8 cellular contexts compared by ENCODE assay signal in the genomic region with DNA sequence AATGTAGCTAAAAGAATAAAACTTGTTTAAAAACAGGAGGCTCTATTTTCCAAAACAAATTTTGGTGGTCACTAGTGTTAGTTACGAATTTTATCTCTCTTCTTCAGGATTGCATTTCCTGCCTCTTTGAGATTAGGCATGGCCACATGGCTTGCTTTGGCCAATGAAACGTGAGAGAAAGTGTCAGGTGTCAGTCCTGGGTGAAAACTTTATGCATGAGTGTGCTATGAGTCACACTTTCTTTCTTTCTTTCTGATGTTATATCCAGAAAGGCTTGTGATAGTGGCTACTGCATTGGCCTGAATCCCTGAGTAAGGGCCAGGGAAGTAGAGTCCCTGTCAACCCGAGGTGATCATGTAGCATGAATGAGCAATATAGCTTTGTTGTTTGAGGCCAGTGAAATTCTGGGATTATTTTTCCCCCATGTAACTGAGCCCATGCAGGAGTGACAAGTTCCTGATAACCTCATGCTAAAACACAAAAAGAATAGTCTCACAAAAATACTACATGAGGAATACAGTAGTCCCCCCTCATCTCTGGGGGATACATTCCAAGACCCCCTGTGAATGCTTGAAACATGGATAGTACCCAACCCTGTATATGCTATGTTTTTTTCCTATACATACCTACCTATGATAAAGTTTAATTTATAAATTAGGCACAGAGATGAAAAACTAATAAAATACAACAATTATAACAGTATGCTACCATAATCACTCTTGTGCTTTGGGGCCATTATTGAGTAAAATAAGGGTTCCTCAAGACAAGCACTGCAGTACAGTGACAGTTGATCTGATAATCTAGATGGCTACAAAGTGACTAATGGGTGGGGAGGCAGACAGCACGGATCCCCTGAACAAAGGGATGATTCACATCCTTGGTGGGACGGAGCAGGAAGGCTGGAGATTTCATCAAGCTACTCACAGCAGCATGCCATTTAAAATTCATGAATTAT.
DNase-seq lines count a peak whose midpoint lies in the region; ATAC-seq lines count a peak whose summit lies in the region.

No MANE protein-coding gene starts in this region.

- peak; percentile 67 for ATAC-seq in GM21529 (IDR thresholded peaks at IDR 0.05; ENCODE audit: unreplicated experiment)
- ATAC-seq in activated T-helper 17 cell treated with anti-CD3 and anti-CD28 coated beads, Interleukin-2, amount 50 U/mL, for 72 hours (replicated peaks), result peak; percentile 99
- ATAC-seq in HG03139 (IDR thresholded peaks at IDR 0.05; ENCODE audit: unreplicated experiment), result no peak

- H3K27me3 Mint-ChIP-seq in activated T-helper 17 cell treated with anti-CD3 and anti-CD28 coated beads, Interleukin-2, amount 50 U/mL, for 72 hours, result no peaks in the 10 kb centered on the region

- H3K27ac Mint-ChIP-seq in activated T-helper 17 cell treated with anti-CD3 and anti-CD28 coated beads, Interleukin-2, amount 50 U/mL, for 72 hours, result peak overlapping the region; percentile 46

- DNase-seq in ELF-1 (ENCODE audit: low read depth, low spot score) (peak; percentile 29), HUDEP-2 (lab: John Stamatoyannopoulos, UW; ENCODE audit: unreplicated experiment in 76 of 76) (peak in 63 of 76 experiments; percentile 6 to 86 (median 51)), left kidney (ENCODE audit: low read depth, low spot score) (peak; percentile 32), NCI-H2029 (lab: John Stamatoyannopoulos, UW) (no peak), NCI-H748 (lab: John Stamatoyannopoulos, UW; ENCODE audit: unreplicated experiment) (no peak)

- H3K36me3 Mint-ChIP-seq in activated T-helper 17 cell treated with anti-CD3 and anti-CD28 coated beads, Interleukin-2, amount 50 U/mL, for 72 hours (ENCODE audit: low read depth), result no peaks in the 10 kb centered on the region

- peak overlapping the region; percentile 22 for H3K4me3 Mint-ChIP-seq in activated T-helper 17 cell treated with anti-CD3 and anti-CD28 coated beads, Interleukin-2, amount 50 U/mL, for 72 hours

- peaks cover 16% of the 10 kb centered on the region for H3K4me1 Mint-ChIP-seq in activated T-helper 17 cell treated with anti-CD3 and anti-CD28 coated beads, Interleukin-2, amount 50 U/mL, for 72 hours

- H3K9me3 Mint-ChIP-seq in activated T-helper 17 cell treated with anti-CD3 and anti-CD28 coated beads, Interleukin-2, amount 50 U/mL, for 72 hours, result no peaks in the 10 kb centered on the region

Comparison
In these comparisons a context has a peak if more than half of its experiments do, and no peak if none do; other contexts are left out.
1. DNase-seq: peak in ELF-1 (single experiment), HUDEP-2 (63 of 76) and left kidney (single experiment); none in NCI-H2029 (single experiment) and NCI-H748 (single experiment).